Comparison of ENCODE assay signal across 9 cellular contexts in the genomic region with DNA sequence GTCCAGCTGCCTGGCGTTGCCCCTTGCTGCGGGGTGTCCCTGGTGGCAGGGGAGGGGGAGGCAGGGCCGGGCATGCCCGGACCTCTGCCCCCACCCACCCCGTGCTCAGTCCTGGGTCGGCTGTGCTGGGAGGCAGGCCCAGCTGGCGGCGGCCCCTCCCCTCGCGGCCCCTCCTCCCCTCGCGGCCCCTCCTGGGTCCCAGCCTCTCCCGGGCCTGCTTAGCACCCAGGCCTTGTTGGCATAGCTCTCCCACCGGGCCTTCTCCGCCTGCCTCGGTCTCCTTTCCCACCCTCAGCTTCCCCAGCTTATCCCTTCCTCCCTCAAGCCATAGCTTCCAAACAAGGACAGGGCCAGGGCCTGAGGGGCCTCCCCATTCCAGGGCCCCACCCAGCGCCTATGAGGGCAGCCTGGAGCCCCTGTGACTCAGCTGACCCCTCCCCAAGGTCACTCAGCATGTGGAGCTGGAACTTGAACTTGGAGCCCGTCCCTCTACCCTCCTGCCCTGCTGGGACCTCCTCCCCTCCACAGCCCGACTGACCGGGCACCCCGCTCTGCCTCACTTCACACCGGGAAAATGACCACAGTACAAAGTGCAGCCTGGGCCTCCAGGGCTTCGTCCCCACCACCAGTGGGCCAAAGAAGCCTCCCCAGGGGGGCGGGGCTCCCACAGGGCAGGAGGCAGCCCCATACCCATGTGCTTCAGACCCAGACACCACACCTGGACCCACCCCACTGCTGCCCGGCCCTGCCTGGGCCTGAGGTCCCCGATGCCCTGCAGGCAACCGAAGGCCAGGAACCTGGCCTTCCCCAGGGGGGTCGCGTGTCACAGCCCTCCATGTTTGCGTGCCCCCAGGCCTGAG. TPM values are rescaled to one million over a fixed set of nuclear protein-coding genes. Genes with fewer than 3 reads are reported as not detected.
DNase-seq lines count a peak whose midpoint lies in the region; ATAC-seq, FAIRE-seq and TF ChIP-seq lines count a peak whose summit lies in the region.
"Had no signal": no experiment of that assay in that cellular context is flagged by ENCODE, and none has a peak within 500 bp of the region (broad histone marks: within the 10 kb centered on the region; RNA-seq: fewer than 3 reads in every experiment).

No MANE protein-coding gene starts in this region.

- H3K9me2 ChIP-seq in GM23338 (ENCODE audit: insufficient read depth), result no peaks in the 10 kb centered on the region

- peak; percentile 62 for DNase-seq in GM23338 (ENCODE audit: low spot score)
- no peak for DNase-seq in GM12878 (ENCODE audit: low read depth, low spot score)
- DNase-seq in keratinocyte (ENCODE audit: low read depth, low spot score), result no peak
- DNase-seq in stimulated activated naive B cell treated with anti-CD40 and anti-IgM and Interleukin-4, amounts not matched to agents 10 μg/mL and 1 μg/mL and 100 μg/mL, for 72 hours, result no peak
- no peak for DNase-seq in COR-L47 (lab: John Stamatoyannopoulos, UW)
- no peak for DNase-seq in effector CD4-positive, alpha-beta T cell
- DNase-seq: natural killer cell had no signal

- H3K4me3 ChIP-seq in GM23338 (peak overlapping the region; percentile 65), GM12878 (no peak overlapping the region), keratinocyte (ENCODE audit: control insufficient read depth in 2 of 3, extremely low read depth in 1 of 3, insufficient read depth in 2 of 3, low read depth in 1 of 3, low read length in 3 of 3) (peak overlapping the region; percentile 83 to 90 (median 84))

- no peaks in the 10 kb centered on the region for H3K9me3 Mint-ChIP-seq in GM23338
- no peaks in the 10 kb centered on the region for H3K9me3 Mint-ChIP-seq in stimulated activated naive B cell treated with anti-CD40 and anti-IgM and Interleukin-4, amounts not matched to agents 10 μg/mL and 1 μg/mL and 100 μg/mL, for 72 hours
- H3K9me3 Mint-ChIP-seq: natural killer cell had no signal

- H3K27ac Mint-ChIP-seq in GM23338, result no peak overlapping the region
- H3K27ac Mint-ChIP-seq in stimulated activated naive B cell treated with anti-CD40 and anti-IgM and Interleukin-4, amounts not matched to agents 10 μg/mL and 1 μg/mL and 100 μg/mL, for 72 hours, result peak overlapping the region; percentile 37
- H3K27ac Mint-ChIP-seq: natural killer cell had no signal

- ATAC-seq in GM23338 (peak; percentile 42), GM12878 (peak; percentile 38), GM19351 (IDR thresholded peaks at IDR 0.05; ENCODE audit: unreplicated experiment) (no peak), GM18520 (IDR thresholded peaks at IDR 0.05; ENCODE audit: unreplicated experiment) (no peak)
- peak; percentile 15 to 18 for ATAC-seq in stimulated activated naive B cell treated with anti-CD40 and anti-IgM and Interleukin-4, amounts not matched to agents 10 μg/mL and 1 μg/mL and 100 μg/mL, for 72 hours (replicated peaks)
- ATAC-seq: natural killer cell had no signal

- H3K27me3 Mint-ChIP-seq in GM23338 (ENCODE audit: insufficient read depth, low read depth, poor library complexity), result peaks cover 11% of the 10 kb centered on the region
- peaks cover 29 to 37% of the 10 kb centered on the region in 2 donors for H3K27me3 Mint-ChIP-seq in stimulated activated naive B cell treated with anti-CD40 and anti-IgM and Interleukin-4, amounts not matched to agents 10 μg/mL and 1 μg/mL and 100 μg/mL, for 72 hours

- H3K27ac ChIP-seq in GM23338 (ENCODE audit: low read depth) (0 out of 2 replicates have a peak overlapping the region, but pooled peaks have one; percentile 39), GM12878 (ENCODE audit: control insufficient read depth, insufficient read depth) (no peak overlapping the region), keratinocyte (ENCODE audit: control insufficient read depth, insufficient read depth, low read length) (peak overlapping the region; percentile 68)

- no peak for TF ChIP-seq EP300 in GM12878 (IDR thresholded peaks at IDR 0.05; ENCODE audit: borderline replicate concordance in 1 of 2, control insufficient read depth in 1 of 2, low read depth in 2 of 2, low read length in 2 of 2)

- H3K36me3 Mint-ChIP-seq in GM23338 (ENCODE audit: low read depth), result no peaks in the 10 kb centered on the region
- peaks cover 3 to 11% of the 10 kb centered on the region in 2 donors for H3K36me3 Mint-ChIP-seq in stimulated activated naive B cell treated with anti-CD40 and anti-IgM and Interleukin-4, amounts not matched to agents 10 μg/mL and 1 μg/mL and 100 μg/mL, for 72 hours
- H3K36me3 Mint-ChIP-seq: natural killer cell had no signal

- H3K4me2 ChIP-seq in GM23338 (peak overlapping the region; percentile 88), GM12878 (ENCODE audit: control insufficient read depth, insufficient read depth) (no peak overlapping the region; the same call in 1 of the 2 replicates), keratinocyte (ENCODE audit: control insufficient read depth, extremely low read depth, insufficient read depth, low read depth, low read length) (peak overlapping the region; percentile 90)

- H2AFZ ChIP-seq in GM23338 (peak overlapping the region; percentile 47), GM12878 (ENCODE audit: control insufficient read depth, low read depth, low read length) (no peak overlapping the region), keratinocyte (ENCODE audit: control insufficient read depth, low read length) (peak overlapping the region; percentile 37)

- no peak for TF ChIP-seq RAD21 in GM12878 (IDR thresholded peaks at IDR 0.05; ENCODE audit: insufficient read depth, low read depth, low read length)

- intact Hi-C loops in GM12878 (cut with micrococcal nuclease; ENCODE audit: unreplicated experiment), result no loop called here

- CTCF ChIA-PET in GM12878 (lab: Yijun Ruan, JAX), result interaction anchor here (1.0 kb wide), 1 partner anchor 17 kb away, joined by 3 read pairs; no protein-coding TSS in a partner anchor

- 51% methylated on average over 18 of the region's 30 CpGs for WGBS in GM12878 (ENCODE audit: insufficient coverage, insufficient replicate concordance, low lambda C conversion rate, missing lambda C conversion rate)

- H3K4me1 ChIP-seq in GM23338 (ENCODE audit: insufficient read depth) (peaks cover 19% of the 10 kb centered on the region), GM12878 (ENCODE audit: control insufficient read depth, insufficient read depth, low read length) (no peaks in the 10 kb centered on the region), keratinocyte (ENCODE audit: control insufficient read depth, extremely low read depth, insufficient read depth, low read length) (peaks cover 20% of the 10 kb centered on the region)

- no peaks in the 10 kb centered on the region for H4K20me1 ChIP-seq in GM23338 (replicated peaks; ENCODE audit: insufficient read depth)
- no peaks in the 10 kb centered on the region for H4K20me1 ChIP-seq in GM12878 (ENCODE audit: control insufficient read depth, insufficient read depth)
- H4K20me1 ChIP-seq in keratinocyte (ENCODE audit: control insufficient read depth, extremely low read depth, insufficient read depth, low read length), result no peaks in the 10 kb centered on the region

- no peaks in the 10 kb centered on the region for H3K36me3 ChIP-seq in GM23338 (ENCODE audit: insufficient read depth)
- H3K36me3 ChIP-seq in GM12878 (ENCODE audit: control insufficient read depth in 2 of 2, insufficient read depth in 2 of 2, low read length in 1 of 2), result no peaks in the 10 kb centered on the region
- H3K36me3 ChIP-seq in keratinocyte (ENCODE audit: control insufficient read depth in 2 of 2, extremely low read depth in 1 of 2, insufficient read depth in 2 of 2, low read length in 2 of 2), result peaks cover 0 to 7% of the 10 kb centered on the region in 2 experiments

- peak in 1 of 2 experiments; percentile 14; a peak in 2 of 4 replicates for TF ChIP-seq CTCF in GM23338 (conservative IDR thresholded peaks at IDR 0.05; ENCODE audit: low read depth in 2 of 2)
- TF ChIP-seq CTCF in GM12878 (IDR thresholded peaks at IDR 0.05 in 2 of 3, conservative IDR thresholded peaks at IDR 0.05 in 1 of 3; ENCODE audit: control insufficient read depth in 2 of 3, extremely low read depth in 1 of 3, insufficient read depth in 1 of 3, low read depth in 3 of 3, low read length in 3 of 3), result no peak
- no peak for TF ChIP-seq CTCF in keratinocyte (optimal IDR thresholded peaks at IDR 0.05 in 1 of 3, IDR thresholded peaks at IDR 0.05 in 1 of 3, conservative IDR thresholded peaks at IDR 0.05 in 1 of 3; ENCODE audit: extremely low read depth in 1 of 3, insufficient read depth in 2 of 3, low read length in 3 of 3)

- dilution Hi-C loops in keratinocyte (cut with MboI; ENCODE audit: extremely low pct_ligation_motif_present, low sequenced_read_pairs), result no loop called here

- peaks cover 26% of the 10 kb centered on the region for H3K4me1 Mint-ChIP-seq in GM23338
- peaks cover 14 to 31% of the 10 kb centered on the region in 2 donors for H3K4me1 Mint-ChIP-seq in stimulated activated naive B cell treated with anti-CD40 and anti-IgM and Interleukin-4, amounts not matched to agents 10 μg/mL and 1 μg/mL and 100 μg/mL, for 72 hours

- H3F3A ChIP-seq in GM23338 (replicated peaks; ENCODE audit: low read depth), result 0 out of 2 replicates have a peak, but pooled peaks cover 18% of the 10 kb centered on the region

- H3K79me2 ChIP-seq in GM23338 (replicated peaks; ENCODE audit: insufficient read depth), result no peaks in the 10 kb centered on the region
- H3K79me2 ChIP-seq in GM12878 (ENCODE audit: control insufficient read depth, insufficient read depth, low read length), result no peaks in the 10 kb centered on the region
- peaks cover 31% of the 10 kb centered on the region for H3K79me2 ChIP-seq in keratinocyte (ENCODE audit: control insufficient read depth, insufficient read depth, low read length)

- H3K4me3 Mint-ChIP-seq in GM23338, result peak overlapping the region; percentile 57; the same call in 2 of the 3 replicates
- H3K4me3 Mint-ChIP-seq in stimulated activated naive B cell treated with anti-CD40 and anti-IgM and Interleukin-4, amounts not matched to agents 10 μg/mL and 1 μg/mL and 100 μg/mL, for 72 hours, result peak overlapping the region; percentile 50
- H3K4me3 Mint-ChIP-seq: natural killer cell had no signal

- H3K27me3 ChIP-seq in GM23338 (ENCODE audit: insufficient read depth) (no peaks in the 10 kb centered on the region), GM12878 (replicated peaks in 1 of 2; ENCODE audit: control insufficient read depth in 2 of 2, insufficient read depth in 2 of 2, low read length in 1 of 2) (no peaks in the 10 kb centered on the region; a peak in 1 of 4 replicates), keratinocyte (ENCODE audit: control insufficient read depth, extremely low read depth, insufficient read depth, low read length) (no peaks in the 10 kb centered on the region)

- BruUV-seq in GM12878 (replicated peaks; lab: Mats Ljungman, UMichigan), result no TSS peak

- SMC1A ChIA-PET in GM12878 (lab: Charles Lee; ENCODE audit: uncharacterized antibody, unreplicated experiment), result no interaction called here

- POLR2A ChIA-PET in GM12878 (lab: Charles Lee), result interaction anchor here (0.9 kb wide), 1 partner anchor 14 kb away, joined by 3 read pairs; no protein-coding TSS in a partner anchor

- no peak for TF ChIP-seq POLR2A in GM12878 (IDR thresholded peaks at IDR 0.05; ENCODE audit: low read depth, low read length)

- H3K9ac ChIP-seq in GM12878 (ENCODE audit: control insufficient read depth, insufficient read depth, low read length), result no peak overlapping the region
- H3K9ac ChIP-seq in keratinocyte (ENCODE audit: control insufficient read depth, extremely low read depth, insufficient read depth, low read length), result peak overlapping the region; percentile 80

- in situ Hi-C loops in GM12878 (cut with MboI), result no loop called here

- peaks cover 2% of the 10 kb centered on the region for H3K9me1 ChIP-seq in keratinocyte (ENCODE audit: control insufficient read depth, extremely low read depth, insufficient read depth, low read length)

- FAIRE-seq in GM12878 (lab: Jason Lieb, UNC) (no peak), keratinocyte (lab: Jason Lieb, UNC) (no peak)

- H3K9me3 ChIP-seq in GM12878 (replicated peaks; ENCODE audit: control insufficient read depth, insufficient read depth, low read length) (no peaks in the 10 kb centered on the region), keratinocyte (ENCODE audit: control insufficient read depth, low read depth, low read length) (no peaks in the 10 kb centered on the region)

- RAD21 ChIA-PET in GM12878 (lab: Charles Lee; ENCODE audit: unreplicated experiment), result interaction anchor here (0.6 to 2.0 kb wide), 2 partner anchors 15 to 57 kb away, joined by 3 to 6 read pairs; no protein-coding TSS in a partner anchor

RNA-seq across cellular contexts. Expression of a gene that starts 1.2 kb away (rescaled TPM):
- 34.1 and 38.7 TPM in 2 replicates for total RNA-seq in GM23338 (2014; rRNA removed; shearing (Covaris generic))
- 56.5 and 59.4 TPM in 2 replicates for polyA plus RNA-seq in GM23338 (2016; fragmentation: Nextera tagmentation; extraction: Ambion mirVana)
- 4.4 and 8.1 TPM in 2 replicates for total RNA-seq in GM12878 (2013; cell fraction: nucleolus; rRNA removed)
- 11.5 and 12.5 TPM in 2 replicates for total RNA-seq in GM12878 (2014; rRNA removed)
- 3.1 and 5.1 TPM in 2 replicates for total RNA-seq in GM12878 (2014; rRNA removed; fragmentation: Illumina TruSeq; extraction: Trizol)
- total RNA-seq in GM12878 (2021), result 10.8 and 13.4 TPM in 2 replicates
- 4.7 TPM for polyA plus RNA-seq in GM12878 (2011; ENCODE audit: low read depth)
- 4.4 and 7.7 TPM in 2 replicates for polyA plus RNA-seq in GM12878 (2011; rRNA removed)
- polyA plus RNA-seq in GM12878 (2011; cell fraction: cytosol; rRNA removed), result 7.5 and 14.4 TPM in 2 replicates
- polyA plus RNA-seq in GM12878 (2011; cell fraction: nucleus; rRNA removed), result 44.2 and 44.3 TPM in 2 replicates
- polyA plus RNA-seq in GM12878 (2012), result 22.8 and 23.5 TPM in 2 replicates
- 2.9 and 4.0 TPM in 2 replicates for polyA plus RNA-seq in GM12878 (2014; fragmentation: Illumina TruSeq; extraction: Trizol)
- polyA plus RNA-seq in GM12878 (2014; fragmentation: Nextera tagmentation; extraction: Ambion mirVana), result 1 to 10 TPM in 1 of 2 experiments, under 1 TPM in 1; 0.76 to 2.9 TPM
- 11.8 and 15.3 TPM in 2 replicates for polyA plus RNA-seq in GM12878 (2014; rRNA removed)
- 10 to 100 TPM; 13.9 to 20.0 TPM for polyA plus RNA-seq in GM12878 (2016; fragmentation: Nextera tagmentation; extraction: Ambion mirVana)
- 3.7 and 4.7 TPM in 2 replicates for polyA minus RNA-seq in GM12878 (2011; rRNA and poly(A)+ RNA removed)
- 4.4 and 4.8 TPM in 2 replicates for polyA minus RNA-seq in GM12878 (2011; cell fraction: cytosol; rRNA and poly(A)+ RNA removed)
- 5.4 and 5.7 TPM in 2 replicates for polyA minus RNA-seq in GM12878 (2011; cell fraction: nucleus; rRNA and poly(A)+ RNA removed)
- 81.4 to 297 TPM (median 114 TPM) in 3 replicates for polyA plus RNA-seq in keratinocyte
- 308 TPM for polyA plus RNA-seq in keratinocyte (2011; ENCODE audit: low read depth)
- 64.7 and 134 TPM in 2 replicates for polyA plus RNA-seq in keratinocyte (2011; cell fraction: cytosol; rRNA removed)
- polyA plus RNA-seq in keratinocyte (2011; cell fraction: nucleus; rRNA removed), result 499 and 646 TPM in 2 replicates
- 119 and 230 TPM in 2 replicates for polyA plus RNA-seq in keratinocyte (2012; ENCODE audit: low replicate concordance)
- polyA minus RNA-seq in keratinocyte, result 97.2 to 114 TPM (median 110 TPM) in 3 replicates
- 140 TPM for polyA minus RNA-seq in keratinocyte (2011; cell fraction: cytosol; rRNA and poly(A)+ RNA removed)
- 100 and 132 TPM in 2 replicates for polyA minus RNA-seq in keratinocyte (2011; cell fraction: nucleus; rRNA and poly(A)+ RNA removed)

RNA-seq across cellular contexts. Expression of a gene that starts 11.6 kb away (rescaled TPM):
- total RNA-seq in GM23338 (2014; rRNA removed; shearing (Covaris generic)), result 12.8 and 13.1 TPM in 2 replicates
- 25.1 and 25.4 TPM in 2 replicates for polyA plus RNA-seq in GM23338 (2016; fragmentation: Nextera tagmentation; extraction: Ambion mirVana)
- total RNA-seq in GM12878 (2013; cell fraction: nucleolus; rRNA removed), result 27.5 and 32.1 TPM in 2 replicates
- total RNA-seq in GM12878 (2014; rRNA removed), result 21.9 and 22.1 TPM in 2 replicates
- total RNA-seq in GM12878 (2014; rRNA removed; fragmentation: Illumina TruSeq; extraction: Trizol), result 11.6 and 11.9 TPM in 2 replicates
- 16.5 and 19.5 TPM in 2 replicates for total RNA-seq in GM12878 (2021)
- 7.6 TPM for polyA plus RNA-seq in GM12878 (2011; ENCODE audit: low read depth)
- 30.7 and 36.6 TPM in 2 replicates for polyA plus RNA-seq in GM12878 (2011; rRNA removed)
- polyA plus RNA-seq in GM12878 (2011; cell fraction: cytosol; rRNA removed), result 28.5 and 37.1 TPM in 2 replicates
- 45.3 and 46.0 TPM in 2 replicates for polyA plus RNA-seq in GM12878 (2011; cell fraction: nucleus; rRNA removed)
- polyA plus RNA-seq in GM12878 (2012), result 18.6 and 20.7 TPM in 2 replicates
- polyA plus RNA-seq in GM12878 (2014; fragmentation: Illumina TruSeq; extraction: Trizol), result 8.0 and 14.9 TPM in 2 replicates
- 1 to 10 TPM; 6.7 to 8.8 TPM for polyA plus RNA-seq in GM12878 (2014; fragmentation: Nextera tagmentation; extraction: Ambion mirVana)
- 28.3 and 29.8 TPM in 2 replicates for polyA plus RNA-seq in GM12878 (2014; rRNA removed)
- polyA plus RNA-seq in GM12878 (2016; fragmentation: Nextera tagmentation; extraction: Ambion mirVana), result 10 to 100 TPM; 28.4 to 30.9 TPM
- polyA minus RNA-seq in GM12878 (2011; rRNA and poly(A)+ RNA removed), result 6.9 and 10.7 TPM in 2 replicates
- 3.2 and 4.0 TPM in 2 replicates for polyA minus RNA-seq in GM12878 (2011; cell fraction: cytosol; rRNA and poly(A)+ RNA removed)
- polyA minus RNA-seq in GM12878 (2011; cell fraction: nucleus; rRNA and poly(A)+ RNA removed), result 6.6 and 13.6 TPM in 2 replicates
- polyA plus RNA-seq in keratinocyte, result 19.5 to 32.8 TPM (median 29.8 TPM) in 3 replicates
- 7.4 TPM for polyA plus RNA-seq in keratinocyte (2011; ENCODE audit: low read depth)
- polyA plus RNA-seq in keratinocyte (2011; cell fraction: cytosol; rRNA removed), result 17.3 and 20.2 TPM in 2 replicates
- polyA plus RNA-seq in keratinocyte (2011; cell fraction: nucleus; rRNA removed), result 53.4 and 59.4 TPM in 2 replicates
- 14.1 and 55.6 TPM in 2 replicates for polyA plus RNA-seq in keratinocyte (2012; ENCODE audit: low replicate concordance)
- polyA minus RNA-seq in keratinocyte, result 5.0 to 15.5 TPM (median 11.2 TPM) in 3 replicates
- polyA minus RNA-seq in keratinocyte (2011; cell fraction: cytosol; rRNA and poly(A)+ RNA removed), result 13.4 TPM
- polyA minus RNA-seq in keratinocyte (2011; cell fraction: nucleus; rRNA and poly(A)+ RNA removed), result 11.3 and 12.3 TPM in 2 replicates

RNA-seq across cellular contexts. Expression of a gene that starts 12.2 kb away (rescaled TPM):
- total RNA-seq in GM23338 (2014; rRNA removed; shearing (Covaris generic)), result 33.5 and 42.6 TPM in 2 replicates
- 47.8 and 49.3 TPM in 2 replicates for polyA plus RNA-seq in GM23338 (2016; fragmentation: Nextera tagmentation; extraction: Ambion mirVana)
- 64.8 and 65.6 TPM in 2 replicates for total RNA-seq in GM12878 (2013; cell fraction: nucleolus; rRNA removed)
- total RNA-seq in GM12878 (2014; rRNA removed), result 47.6 and 48.6 TPM in 2 replicates
- total RNA-seq in GM12878 (2014; rRNA removed; fragmentation: Illumina TruSeq; extraction: Trizol), result 21.2 and 23.0 TPM in 2 replicates
- 51.3 and 57.1 TPM in 2 replicates for total RNA-seq in GM12878 (2021)
- polyA plus RNA-seq in GM12878 (2011; ENCODE audit: low read depth), result 7.2 TPM
- 10.2 and 21.6 TPM in 2 replicates for polyA plus RNA-seq in GM12878 (2011; rRNA removed)
- polyA plus RNA-seq in GM12878 (2011; cell fraction: cytosol; rRNA removed), result 37.2 and 47.3 TPM in 2 replicates
- 31.1 and 35.9 TPM in 2 replicates for polyA plus RNA-seq in GM12878 (2011; cell fraction: nucleus; rRNA removed)
- 23.4 and 29.5 TPM in 2 replicates for polyA plus RNA-seq in GM12878 (2012)
- polyA plus RNA-seq in GM12878 (2014; fragmentation: Illumina TruSeq; extraction: Trizol), result 4.4 and 17.1 TPM in 2 replicates
- polyA plus RNA-seq in GM12878 (2014; fragmentation: Nextera tagmentation; extraction: Ambion mirVana), result 1 to 10 TPM in 1 of 2 experiments, under 1 TPM in 1; 0.68 to 5.5 TPM
- 43.7 and 51.5 TPM in 2 replicates for polyA plus RNA-seq in GM12878 (2014; rRNA removed)
- 10 to 100 TPM; 28.8 to 41.0 TPM for polyA plus RNA-seq in GM12878 (2016; fragmentation: Nextera tagmentation; extraction: Ambion mirVana)
- 18.2 and 35.1 TPM in 2 replicates for polyA minus RNA-seq in GM12878 (2011; rRNA and poly(A)+ RNA removed)
- 21.3 and 22.6 TPM in 2 replicates for polyA minus RNA-seq in GM12878 (2011; cell fraction: cytosol; rRNA and poly(A)+ RNA removed)
- polyA minus RNA-seq in GM12878 (2011; cell fraction: nucleus; rRNA and poly(A)+ RNA removed), result 10.5 and 23.0 TPM in 2 replicates
- polyA plus RNA-seq in keratinocyte, result 8.1 to 13.1 TPM (median 8.2 TPM) in 3 replicates
- 15.0 TPM for polyA plus RNA-seq in keratinocyte (2011; ENCODE audit: low read depth)
- polyA plus RNA-seq in keratinocyte (2011; cell fraction: cytosol; rRNA removed), result 5.6 and 15.1 TPM in 2 replicates
- 12.8 and 17.6 TPM in 2 replicates for polyA plus RNA-seq in keratinocyte (2011; cell fraction: nucleus; rRNA removed)
- polyA plus RNA-seq in keratinocyte (2012; ENCODE audit: low replicate concordance), result 14.6 and 24.8 TPM in 2 replicates
- polyA minus RNA-seq in keratinocyte, result 8.6 to 13.3 TPM (median 10.6 TPM) in 3 replicates
- 24.6 TPM for polyA minus RNA-seq in keratinocyte (2011; cell fraction: cytosol; rRNA and poly(A)+ RNA removed)
- polyA minus RNA-seq in keratinocyte (2011; cell fraction: nucleus; rRNA and poly(A)+ RNA removed), result 16.9 and 23.3 TPM in 2 replicates

RNA-seq across cellular contexts. Expression of a gene that starts 40.1 kb away (rescaled TPM):
- 339 and 353 TPM in 2 replicates for total RNA-seq in GM23338 (2014; rRNA removed; shearing (Covaris generic))
- polyA plus RNA-seq in GM23338 (2016; fragmentation: Nextera tagmentation; extraction: Ambion mirVana) (402 and 411 TPM in 2 replicates), GM12878 (2011; rRNA removed) (88.2 and 152 TPM in 2 replicates), GM12878 (2014; fragmentation: Illumina TruSeq; extraction: Trizol) (70.6 and 146 TPM in 2 replicates), GM12878 (2014; fragmentation: Nextera tagmentation; extraction: Ambion mirVana) (100 to 1,000 TPM; 121 to 189 TPM), GM12878 (2014; rRNA removed) (227 and 242 TPM in 2 replicates), GM12878 (2016; fragmentation: Nextera tagmentation; extraction: Ambion mirVana) (100 to 1,000 TPM; 293 to 302 TPM), keratinocyte (162 to 200 TPM (median 170 TPM) in 3 replicates)
- total RNA-seq in GM12878 (2013; cell fraction: nucleolus; rRNA removed), result 34.6 and 35.6 TPM in 2 replicates
- total RNA-seq in GM12878 (2014; rRNA removed) (168 and 176 TPM in 2 replicates), GM12878 (2014; rRNA removed; fragmentation: Illumina TruSeq; extraction: Trizol) (139 and 148 TPM in 2 replicates), GM12878 (2021) (226 and 227 TPM in 2 replicates)
- 120 TPM for polyA plus RNA-seq in GM12878 (2011; ENCODE audit: low read depth)
- polyA plus RNA-seq in GM12878 (2011; cell fraction: cytosol; rRNA removed), result 193 and 210 TPM in 2 replicates
- polyA plus RNA-seq in GM12878 (2011; cell fraction: nucleus; rRNA removed), result 130 and 164 TPM in 2 replicates
- 116 and 122 TPM in 2 replicates for polyA plus RNA-seq in GM12878 (2012)
- polyA minus RNA-seq in GM12878 (2011; rRNA and poly(A)+ RNA removed), result 51.3 and 80.4 TPM in 2 replicates
- 49.3 and 52.0 TPM in 2 replicates for polyA minus RNA-seq in GM12878 (2011; cell fraction: cytosol; rRNA and poly(A)+ RNA removed)
- 13.9 and 22.8 TPM in 2 replicates for polyA minus RNA-seq in GM12878 (2011; cell fraction: nucleus; rRNA and poly(A)+ RNA removed)
- 214 TPM for polyA plus RNA-seq in keratinocyte (2011; ENCODE audit: low read depth)
- 138 and 195 TPM in 2 replicates for polyA plus RNA-seq in keratinocyte (2011; cell fraction: cytosol; rRNA removed)
- polyA plus RNA-seq in keratinocyte (2011; cell fraction: nucleus; rRNA removed), result 132 and 133 TPM in 2 replicates
- 207 and 214 TPM in 2 replicates for polyA plus RNA-seq in keratinocyte (2012; ENCODE audit: low replicate concordance)
- polyA minus RNA-seq in keratinocyte, result 82.7 to 124 TPM (median 97.7 TPM) in 3 replicates
- polyA minus RNA-seq in keratinocyte (2011; cell fraction: cytosol; rRNA and poly(A)+ RNA removed), result 164 TPM
- polyA minus RNA-seq in keratinocyte (2011; cell fraction: nucleus; rRNA and poly(A)+ RNA removed), result 31.6 and 36.6 TPM in 2 replicates

Comparison
In these comparisons a context has a peak if more than half of its experiments do, and no peak if none do; other contexts are left out.
1. ATAC-seq: peak in GM23338 (single experiment), GM12878 (single experiment) and stimulated activated naive B cell treated with anti-CD40 and anti-IgM and Interleukin-4, amounts not matched to agents 10 μg/mL and 1 μg/mL and 100 μg/mL, for 72 hours (2 of 2); none in GM19351 (single experiment) and GM18520 (single experiment).